Comparison of ENCODE assay signal across 1 cellular context in genomic region chr4:177505171-177505615, GRCh38.
TF ChIP-seq lines count a peak whose summit lies in the region.

No MANE protein-coding gene starts in this region.

TF ChIP-seq in H1, 55 proteins besides CTCF, POLR2A, EP300 and RAD21:
- TF ChIP-seq MAFK (IDR thresholded peaks at IDR 0.05; ENCODE audit: low read depth, low read length) (peak; percentile 38; the same call in 1 of the 2 replicates), TEAD4 (IDR thresholded peaks at IDR 0.05; ENCODE audit: low read depth, low read length) (no peak)
